9 cellular contexts compared by ENCODE assay signal in genomic region chr2:202038471-202039277, GRCh38. TPM values are rescaled to one million over a fixed set of nuclear protein-coding genes. Genes with fewer than 3 reads are reported as not detected.
DNase-seq lines count a peak whose midpoint lies in the region; ATAC-seq, FAIRE-seq and TF ChIP-seq lines count a peak whose summit lies in the region.
"Had no signal": no experiment of that assay in that cellular context is flagged by ENCODE, and none has a peak within 500 bp of the region (broad histone marks: within the 10 kb centered on the region; RNA-seq: fewer than 3 reads in every experiment).

No MANE protein-coding gene starts in this region.

- in situ Hi-C loops in SK-MEL-5 (cut with HindIII; ENCODE audit: low pct_unique_long_range_greater_than_20kb, low sequenced_read_pairs): no loop called here
- in situ Hi-C loops in gastrocnemius medialis (cut with MboI; ENCODE audit: low sequenced_read_pairs in 4 of 4): loop anchor here in 2 of 4 donors (5.0 to 10.0 kb wide), 3 partner anchors 139 to 256 kb away; partner anchors contain the start of gene ALS2 (in 1 of the 2)

- TF ChIP-seq POLR2A in heart left ventricle (IDR thresholded peaks at IDR 0.05) (no peak), gastrocnemius medialis (IDR thresholded peaks at IDR 0.05) (peak in 1 of 2 donors; percentile 13)

- ATAC-seq in heart left ventricle (peak; percentile 36 to 50 (median 42)), gastrocnemius medialis (peak; percentile 33 to 73)

- H3K4me3 Mint-ChIP-seq in activated naive CD4-positive, alpha-beta T cell treated with anti-CD3 and anti-CD28 coated beads for 36 hours: no peak overlapping the region
- H3K4me3 Mint-ChIP-seq: immature natural killer cell had no signal

- CTCF ChIA-PET in activated naive CD4-positive, alpha-beta T cell treated with anti-CD3 and anti-CD28 coated beads for 36 hours (lab: Charles Lee): no interaction called here

- intact Hi-C loops in heart left ventricle (cut with DNase I) (loop anchor here (5.0 to 10.0 kb wide), 11 partner anchors 86 to 254 kb away; partner anchors contain the start of gene ALS2 (in 1 of the 10)), gastrocnemius medialis (cut with DNase I; ENCODE audit: low total_unique reads) (loop anchor here (5.0 to 10.0 kb wide), 5 partner anchors 199 to 976 kb away; partner anchors contain the start of genes ALS2, BMPR2, NBEAL1 and NOP58)
- intact Hi-C loops in activated naive CD4-positive, alpha-beta T cell treated with anti-CD3 and anti-CD28 coated beads for 36 hours (cut with micrococcal nuclease): loop anchor here (10.0 kb wide), 2 partner anchors 804 to 876 kb away; partner anchors contain the start of genes CARF and WDR12

- peak overlapping the region in 9 of 12 donors; percentile 2 to 90 (median 73) for H3K4me3 ChIP-seq in heart left ventricle
- peak overlapping the region; percentile 2 to 87 (median 24) for H3K4me3 ChIP-seq in gastrocnemius medialis

- FAIRE-seq in GM18507 (lab: Jason Lieb, UNC): peak; percentile 5

- peaks cover 0 to 62% (median 5%) of the 10 kb centered on the region in 9 donors for H3K27me3 ChIP-seq in heart left ventricle
- no peaks in the 10 kb centered on the region for H3K27me3 ChIP-seq in gastrocnemius medialis

- H3K27ac Mint-ChIP-seq in activated naive CD4-positive, alpha-beta T cell treated with anti-CD3 and anti-CD28 coated beads for 36 hours: no peak overlapping the region
- H3K27ac Mint-ChIP-seq: immature natural killer cell had no signal

- no peaks in the 10 kb centered on the region for H3K9me3 ChIP-seq in heart left ventricle
- no peaks in the 10 kb centered on the region for H3K9me3 ChIP-seq in gastrocnemius medialis

- H3K36me3 Mint-ChIP-seq in activated naive CD4-positive, alpha-beta T cell treated with anti-CD3 and anti-CD28 coated beads for 36 hours (ENCODE audit: low read depth): no peaks in the 10 kb centered on the region
- H3K36me3 Mint-ChIP-seq: immature natural killer cell had no signal

- H3K4me1 Mint-ChIP-seq in activated naive CD4-positive, alpha-beta T cell treated with anti-CD3 and anti-CD28 coated beads for 36 hours (ENCODE audit: low read depth): peaks cover 3% of the 10 kb centered on the region

- H3K4me1 ChIP-seq in heart left ventricle (peaks cover 0 to 49% (median 25%) of the 10 kb centered on the region in 12 donors), gastrocnemius medialis (peaks cover 58 to 65% of the 10 kb centered on the region in 2 donors)

- peaks cover 30% of the 10 kb centered on the region for H3K27me3 Mint-ChIP-seq in activated naive CD4-positive, alpha-beta T cell treated with anti-CD3 and anti-CD28 coated beads for 36 hours (ENCODE audit: low read depth)

- WGBS in heart left ventricle, 4 donors: 29 to 34% (median 31%) methylated on average over 4 of the region's 4 CpGs

- H3K36me3 ChIP-seq in heart left ventricle (no peaks in the 10 kb centered on the region), gastrocnemius medialis (no peaks in the 10 kb centered on the region)

- DNase-seq in GM18507 (ENCODE audit: extremely low spot score, insufficient read length, low read depth) (no peak), SK-MEL-5 (ENCODE audit: low read depth, low spot score) (peak; percentile 26), heart left ventricle (peak in 3 of 5 donors; percentile 26 to 70 (median 63)), gastrocnemius medialis (peak; percentile 63 to 86), NCI-H2196 treated with DMSO at 0.1 percent for 48 hours (lab: John Stamatoyannopoulos, UW; ENCODE audit: unreplicated experiment) (no peak)
- DNase-seq in activated naive CD4-positive, alpha-beta T cell treated with anti-CD3 and anti-CD28 coated beads for 36 hours: no peak
- no peak for DNase-seq in activated CD4-positive, alpha-beta T cell treated with anti-CD3 and anti-CD28 coated beads for 1 hour
- no peak for DNase-seq in activated T-cell treated with anti-CD3 and anti-CD28 coated beads, Interleukin-2, amount 50 U/mL, for 1 hour
- DNase-seq: immature natural killer cell had no signal

- TF ChIP-seq CTCF in heart left ventricle (IDR thresholded peaks at IDR 0.05): no peak
- no peak for TF ChIP-seq CTCF in gastrocnemius medialis (IDR thresholded peaks at IDR 0.05 in 4 of 5, conservative IDR thresholded peaks at IDR 0.05 in 1 of 5)

- H3K27ac ChIP-seq in heart left ventricle: peak overlapping the region; percentile 6 to 99 (median 70)
- H3K27ac ChIP-seq in gastrocnemius medialis: peak overlapping the region; percentile 91 to 100 (median 98)

- H3K9me3 Mint-ChIP-seq in activated naive CD4-positive, alpha-beta T cell treated with anti-CD3 and anti-CD28 coated beads for 36 hours: no peaks in the 10 kb centered on the region
- H3K9me3 Mint-ChIP-seq: immature natural killer cell had no signal

RNA-seq across cellular contexts. Expression of gene FZD7, which starts 5.0 kb away (rescaled TPM):
- total RNA-seq in SK-MEL-5 (2014; rRNA removed; shearing (Covaris generic)): 12.7 and 13.2 TPM in 2 replicates
- polyA plus RNA-seq in SK-MEL-5 (2015; cell fraction: cytosol; rRNA removed): 12.8 and 17.7 TPM in 2 replicates
- 5.6 and 7.5 TPM in 2 replicates for polyA plus RNA-seq in SK-MEL-5 (2015; cell fraction: nucleus; rRNA removed)
- total RNA-seq in heart left ventricle (10 to 100 TPM; 11.3 to 42.0 (median 25.5) TPM), gastrocnemius medialis (1 to 10 TPM; 4.4 to 9.4 (median 6.4) TPM)
- 1 to 10 TPM; 1.7 to 8.8 TPM for polyA plus RNA-seq in heart left ventricle
- under 1 TPM; 0.17 to 0.43 TPM for total RNA-seq in activated naive CD4-positive, alpha-beta T cell treated with anti-CD3 and anti-CD28 coated beads for 36 hours

RNA-seq across cellular contexts. Expression of gene KIAA2012, which starts 34.4 kb away (rescaled TPM):
- not detected in 2 replicates for total RNA-seq in SK-MEL-5 (2014; rRNA removed; shearing (Covaris generic))
- not detected in 2 replicates for polyA plus RNA-seq in SK-MEL-5 (2015; cell fraction: cytosol; rRNA removed)
- polyA plus RNA-seq in SK-MEL-5 (2015; cell fraction: nucleus; rRNA removed): not detected in 2 replicates
- total RNA-seq in heart left ventricle: under 1 TPM in 1 of 9 donors, not detected in 8; 0.08 TPM
- not detected for polyA plus RNA-seq in heart left ventricle
- not detected for total RNA-seq in gastrocnemius medialis
- not detected for total RNA-seq in activated naive CD4-positive, alpha-beta T cell treated with anti-CD3 and anti-CD28 coated beads for 36 hours
- polyA plus RNA-seq: immature natural killer cell had no signal

Comparison
In these comparisons a context has a peak if more than half of its experiments do, and no peak if none do; other contexts are left out.
1. DNase-seq: peak in SK-MEL-5 (single experiment), heart left ventricle (3 of 5) and gastrocnemius medialis (2 of 2); none in GM18507 (single experiment), activated naive CD4-positive, alpha-beta T cell treated with anti-CD3 and anti-CD28 coated beads for 36 hours (single experiment), NCI-H2196 treated with DMSO at 0.1 percent for 48 hours (single experiment), activated CD4-positive, alpha-beta T cell treated with anti-CD3 and anti-CD28 coated beads for 1 hour (single experiment) and activated T-cell treated with anti-CD3 and anti-CD28 coated beads, Interleukin-2, amount 50 U/mL, for 1 hour (single experiment).